In the genomic region with DNA sequence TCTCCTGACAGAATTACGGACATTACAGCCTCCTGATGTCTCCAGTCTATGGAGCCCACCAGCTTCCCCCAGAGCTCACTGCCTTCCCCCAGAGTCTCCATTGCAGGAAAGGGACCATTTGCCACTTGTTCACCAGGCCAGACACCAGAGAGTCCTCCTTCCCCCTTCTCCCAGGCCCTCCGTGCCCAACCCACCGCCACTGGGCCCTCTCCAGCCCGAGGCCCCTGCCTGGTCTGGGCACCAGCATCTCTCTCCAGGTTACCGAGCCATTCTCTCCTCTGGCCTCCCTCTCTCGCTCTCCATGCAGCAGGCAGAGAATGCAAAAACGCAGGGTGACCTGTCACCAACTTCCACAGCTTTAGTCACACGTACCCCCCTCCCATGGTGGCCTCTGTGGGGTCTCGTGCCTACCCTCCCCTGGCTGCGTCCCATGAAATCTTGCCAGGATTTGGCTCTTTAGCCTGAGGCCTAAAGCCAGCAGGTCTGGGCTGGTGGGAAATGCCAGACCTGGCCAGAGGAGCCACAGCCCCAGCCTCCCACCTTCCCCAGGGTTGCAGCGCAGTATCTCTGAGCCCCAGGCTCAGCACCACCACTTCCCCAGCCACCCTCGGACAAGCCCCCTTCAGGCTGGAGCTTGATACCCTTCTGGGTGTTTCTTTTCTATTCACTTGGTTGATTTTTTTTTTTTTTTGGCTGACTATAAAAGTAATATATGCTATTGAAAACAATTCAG, we compare ENCODE assay signal across 1 cellular context.
TF ChIP-seq lines count a peak whose summit lies in the region.

No MANE protein-coding gene starts in this region.

TF ChIP-seq in K562, 482 proteins besides CTCF, POLR2A, EP300 and RAD21:
- TF ChIP-seq BRD4 (IDR thresholded peaks at IDR 0.05): peak; percentile 17; the same call in 1 of the 2 replicates
- TF ChIP-seq HMGN3 (IDR thresholded peaks at IDR 0.05; ENCODE audit: borderline replicate concordance, extremely low read depth, insufficient read length, low read depth, low read length): no peak
- TF ChIP-seq MCM7 (IDR thresholded peaks at IDR 0.05): no peak
